In the genomic region with DNA sequence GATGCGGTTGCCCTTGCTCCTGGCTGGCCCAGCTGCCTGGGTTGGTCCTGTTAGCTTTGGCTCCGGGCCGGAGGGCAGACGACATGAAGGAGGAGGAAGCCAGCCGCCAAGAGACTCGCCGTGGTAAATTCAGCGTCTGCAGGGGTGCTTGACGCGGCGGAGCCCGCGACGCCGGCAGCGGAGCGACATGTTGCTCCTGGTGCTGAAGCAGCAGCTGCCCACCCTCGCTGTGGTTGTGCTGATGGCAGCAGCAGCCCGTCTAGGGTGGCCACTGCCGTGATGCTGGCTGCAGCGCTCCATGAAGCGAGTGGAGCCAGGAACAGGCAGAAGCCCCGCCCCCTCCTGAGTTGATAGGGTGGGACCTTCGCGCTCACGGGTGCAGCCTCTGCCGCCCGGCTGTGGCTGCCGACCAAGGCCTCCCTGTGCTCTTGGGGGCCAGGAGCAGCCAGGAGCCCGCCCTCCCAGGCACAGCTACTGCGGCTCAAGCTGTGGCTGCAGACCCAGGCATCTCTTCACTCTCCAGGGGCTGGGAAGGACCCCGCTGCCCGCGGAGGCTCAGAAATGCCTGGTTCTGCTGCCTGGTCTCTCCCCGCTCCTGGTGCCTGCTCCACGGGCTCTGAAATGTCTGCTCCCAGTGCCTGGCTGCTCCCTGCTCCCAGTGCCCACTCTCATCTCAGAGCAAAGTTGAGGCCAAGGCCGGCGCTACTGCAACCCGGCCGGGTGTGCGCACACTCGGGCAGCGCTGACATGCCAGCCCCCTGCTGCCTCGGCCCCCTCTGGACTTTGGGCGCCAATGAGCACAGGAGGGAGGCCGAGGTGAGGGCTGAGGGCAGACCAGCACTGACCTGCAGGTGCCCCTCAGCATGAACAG, we compare ENCODE assay signal across 8 cellular contexts. TPM values are rescaled to one million over a fixed set of nuclear protein-coding genes. Genes with fewer than 3 reads are reported as not detected.
A peak's percentile ranks its signal among the peaks of the same experiment; 100 is the strongest.
DNase-seq lines count a peak whose midpoint lies in the region; ATAC-seq lines count a peak whose summit lies in the region.

No MANE protein-coding gene starts in this region.

- H3K27me3 ChIP-seq in mesenchymal stem cell (ENCODE audit: control insufficient read depth in 1 of 2, insufficient read depth in 1 of 2, low read length in 2 of 2): no peaks in the 10 kb centered on the region

- H3K9me3 Mint-ChIP-seq in activated CD4-positive, alpha-beta memory T cell treated with anti-CD3 and anti-CD28 coated beads, Interleukin-2, amount 10 ng/mL, durations not matched to agents 7 days and 5 days: no peaks in the 10 kb centered on the region

- peak overlapping the region; percentile 96 for H3K4me2 ChIP-seq in mesenchymal stem cell (ENCODE audit: low read length, poor library complexity, severe bottlenecking)

- peak overlapping the region; percentile 45 to 79 for H2BK12ac ChIP-seq in mesenchymal stem cell (ENCODE audit: low read length in 2 of 2)

- H3K4ac ChIP-seq in mesenchymal stem cell (ENCODE audit: low read depth in 1 of 2, low read length in 2 of 2): peak overlapping the region; percentile 47 to 55

- H2AFZ ChIP-seq in mesenchymal stem cell (ENCODE audit: low read depth, low read length): peak overlapping the region; percentile 99

- H3K36me3 ChIP-seq in mesenchymal stem cell (ENCODE audit: control insufficient read depth in 1 of 2, insufficient read depth in 2 of 2, low read depth in 1 of 2, low read length in 2 of 2): no peaks in the 10 kb centered on the region

- no peaks in the 10 kb centered on the region for H3K27me3 Mint-ChIP-seq in activated CD4-positive, alpha-beta memory T cell treated with anti-CD3 and anti-CD28 coated beads, Interleukin-2, amount 10 ng/mL, durations not matched to agents 7 days and 5 days

- peak overlapping the region in 1 of 2 experiments; percentile 84 for H3K23ac ChIP-seq in mesenchymal stem cell (ENCODE audit: low read length in 2 of 2)

- H2BK15ac ChIP-seq in mesenchymal stem cell (ENCODE audit: low read depth, poor library complexity, severe bottlenecking): peak overlapping the region; percentile 91

- H3K4me3 ChIP-seq in mesenchymal stem cell (ENCODE audit: insufficient read depth in 1 of 2, low read depth in 1 of 2, low read length in 2 of 2): peak overlapping the region; percentile 71 to 81

- H4K91ac ChIP-seq in mesenchymal stem cell (ENCODE audit: low read length): peak overlapping the region; percentile 83

- CTCF ChIA-PET in activated CD4-positive, alpha-beta memory T cell treated with anti-CD3 and anti-CD28 coated beads, Interleukin-2, amount 10 ng/mL, durations not matched to agents 7 days and 5 days (lab: Charles Lee): interaction anchor here (1.0 to 3.3 kb wide), 3 partner anchors 21 to 59 kb away, joined by 3 to 10 read pairs (median 3); a partner anchor contains a TSS

- no peak overlapping the region for H2BK120ac ChIP-seq in mesenchymal stem cell (ENCODE audit: low read depth, low read length)

- 9% methylated on average over 46 of the region's 46 CpGs for WGBS in mesenchymal stem cell

- H3K14ac ChIP-seq in mesenchymal stem cell (ENCODE audit: low read length in 2 of 2): peak overlapping the region in 1 of 2 experiments; percentile 85

- no peaks in the 10 kb centered on the region for H3K36me3 Mint-ChIP-seq in activated CD4-positive, alpha-beta memory T cell treated with anti-CD3 and anti-CD28 coated beads, Interleukin-2, amount 10 ng/mL, durations not matched to agents 7 days and 5 days (ENCODE audit: low read depth)

- H2BK5ac ChIP-seq in mesenchymal stem cell (ENCODE audit: low read depth, low read length, poor library complexity, severe bottlenecking): no peak overlapping the region

- no peaks in the 10 kb centered on the region for H3K9me3 ChIP-seq in mesenchymal stem cell (ENCODE audit: control insufficient read depth, low read length)

- peaks cover 3% of the 10 kb centered on the region for H3K79me1 ChIP-seq in mesenchymal stem cell (replicated peaks; ENCODE audit: low read length, poor library complexity, severe bottlenecking)

- DNase-seq in CD1c-positive myeloid dendritic cell (ENCODE audit: extremely low spot score) (peak; percentile 73), NCI-H748 treated with DMSO at 0.1 percent for 48 hours (lab: John Stamatoyannopoulos, UW) (peak; percentile 51), mesenchymal stem cell (peak; percentile 79)
- DNase-seq in activated CD4-positive, alpha-beta memory T cell treated with anti-CD3 and anti-CD28 coated beads, Interleukin-2, amount 10 ng/mL, durations not matched to agents 7 days and 5 days: peak; percentile 81
- peak; percentile 79 for DNase-seq in effector CD4-positive, alpha-beta T cell
- DNase-seq in stimulated activated CD8-positive, alpha-beta memory T cell treated with anti-CD3 and anti-CD28 coated beads, Interleukin-15, amount 100 ng/mL, for 1 hour (ENCODE audit: low read depth): peak; percentile 63

- H3K9ac ChIP-seq in mesenchymal stem cell (ENCODE audit: low read length): peak overlapping the region; percentile 76

- peak overlapping the region; percentile 81 for H3K4me3 Mint-ChIP-seq in activated CD4-positive, alpha-beta memory T cell treated with anti-CD3 and anti-CD28 coated beads, Interleukin-2, amount 10 ng/mL, durations not matched to agents 7 days and 5 days

- POLR2A ChIA-PET in activated CD4-positive, alpha-beta memory T cell treated with anti-CD3 and anti-CD28 coated beads, Interleukin-2, amount 10 ng/mL, durations not matched to agents 7 days and 5 days (lab: Charles Lee): interaction anchor here (1.3 to 4.0 kb wide), 5 partner anchors 11 to 54 kb away, joined by 3 to 37 read pairs (median 17); a partner anchor contains a TSS

- H2AK5ac ChIP-seq in mesenchymal stem cell (ENCODE audit: low read length, severe bottlenecking): no peak overlapping the region

- peak overlapping the region; percentile 91 to 95 for H3K18ac ChIP-seq in mesenchymal stem cell (ENCODE audit: low read depth in 1 of 2, low read length in 2 of 2)

- peak overlapping the region; percentile 96 for H4K8ac ChIP-seq in mesenchymal stem cell (ENCODE audit: low read length)

- H3K27ac ChIP-seq in mesenchymal stem cell (ENCODE audit: low read length, poor library complexity, severe bottlenecking): peak overlapping the region; percentile 3

- H3K4me1 Mint-ChIP-seq in activated CD4-positive, alpha-beta memory T cell treated with anti-CD3 and anti-CD28 coated beads, Interleukin-2, amount 10 ng/mL, durations not matched to agents 7 days and 5 days: peaks cover 40% of the 10 kb centered on the region

- ATAC-seq in GM19438 (IDR thresholded peaks at IDR 0.05; ENCODE audit: low read depth, unreplicated experiment) (peak; percentile 71), HG03558 (IDR thresholded peaks at IDR 0.05; ENCODE audit: extremely low read depth, unreplicated experiment) (peak; percentile 54)

- H3K27ac Mint-ChIP-seq in activated CD4-positive, alpha-beta memory T cell treated with anti-CD3 and anti-CD28 coated beads, Interleukin-2, amount 10 ng/mL, durations not matched to agents 7 days and 5 days: peak overlapping the region; percentile 69

- H3K4me1 ChIP-seq in mesenchymal stem cell (ENCODE audit: control insufficient read depth, insufficient read depth, low read depth, low read length): peaks cover 20% of the 10 kb centered on the region

RNA-seq across cellular contexts. Expression of a gene that starts 4.4 kb away (rescaled TPM):
- total RNA-seq in activated CD4-positive, alpha-beta memory T cell treated with anti-CD3 and anti-CD28 coated beads, Interleukin-2, amount 10 ng/mL, durations not matched to agents 7 days and 5 days: 10 to 100 TPM; 45.9 to 49.8 TPM
- 10.4 TPM for polyA plus RNA-seq in mesenchymal stem cell (2013, experiment 1 of 2)
- 10.5 TPM for polyA plus RNA-seq in mesenchymal stem cell (2013, experiment 2 of 2)

RNA-seq across cellular contexts. Expression of a gene that starts 25.2 kb away (rescaled TPM):
- total RNA-seq in activated CD4-positive, alpha-beta memory T cell treated with anti-CD3 and anti-CD28 coated beads, Interleukin-2, amount 10 ng/mL, durations not matched to agents 7 days and 5 days: 10 to 100 TPM; 54.1 to 60.1 TPM
- polyA plus RNA-seq in mesenchymal stem cell (2013, experiment 1 of 2): 14.5 TPM
- polyA plus RNA-seq in mesenchymal stem cell (2013, experiment 2 of 2): 14.8 TPM

RNA-seq across cellular contexts. Expression of a gene that starts 37.5 kb away (rescaled TPM):
- total RNA-seq in activated CD4-positive, alpha-beta memory T cell treated with anti-CD3 and anti-CD28 coated beads, Interleukin-2, amount 10 ng/mL, durations not matched to agents 7 days and 5 days: 10 to 100 TPM; 31.4 to 32.0 TPM
- polyA plus RNA-seq in mesenchymal stem cell (2013, experiment 1 of 2): 9.3 TPM
- polyA plus RNA-seq in mesenchymal stem cell (2013, experiment 2 of 2): 9.7 TPM

RNA-seq across cellular contexts. Expression of a gene that starts 42.8 kb away (rescaled TPM):
- 1 to 10 TPM; 6.3 to 6.4 TPM for total RNA-seq in activated CD4-positive, alpha-beta memory T cell treated with anti-CD3 and anti-CD28 coated beads, Interleukin-2, amount 10 ng/mL, durations not matched to agents 7 days and 5 days
- 1.7 TPM for polyA plus RNA-seq in mesenchymal stem cell (2013, experiment 1 of 2)
- polyA plus RNA-seq in mesenchymal stem cell (2013, experiment 2 of 2): 1.8 TPM

Comparison
In these comparisons a context has a peak if more than half of its experiments do, and no peak if none do; other contexts are left out.
1. Peak in every context shown above with its lines: DNase-seq, ATAC-seq, H3K4me3 ChIP-seq and H3K27ac ChIP-seq.